Comparison of ENCODE assay signal across 1 cellular context in the genomic region with DNA sequence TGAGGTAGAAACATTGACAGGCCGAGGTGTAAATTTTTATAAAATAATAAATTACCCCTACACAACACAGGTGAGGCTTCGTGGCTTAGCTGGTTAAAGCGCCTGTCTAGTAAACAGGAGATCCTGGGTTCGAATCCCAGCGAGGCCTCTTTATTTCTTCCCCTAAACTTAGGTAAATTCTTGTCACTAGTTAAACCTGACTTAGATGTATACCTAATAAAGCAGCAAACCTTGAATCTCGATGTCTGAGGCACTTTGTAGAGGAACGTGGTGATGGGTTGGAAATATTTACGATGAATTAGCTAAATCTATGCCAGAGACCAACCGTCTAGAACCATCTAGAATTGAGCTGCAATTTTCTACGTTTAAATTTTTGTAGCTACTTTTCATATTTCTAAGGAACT.
TF ChIP-seq lines count a peak whose summit lies in the region.

No MANE protein-coding gene starts in this region.

TF ChIP-seq in WTC11, 78 proteins besides CTCF, POLR2A, EP300 and RAD21 (continued from another document):
- TF ChIP-seq, protein P1, sequence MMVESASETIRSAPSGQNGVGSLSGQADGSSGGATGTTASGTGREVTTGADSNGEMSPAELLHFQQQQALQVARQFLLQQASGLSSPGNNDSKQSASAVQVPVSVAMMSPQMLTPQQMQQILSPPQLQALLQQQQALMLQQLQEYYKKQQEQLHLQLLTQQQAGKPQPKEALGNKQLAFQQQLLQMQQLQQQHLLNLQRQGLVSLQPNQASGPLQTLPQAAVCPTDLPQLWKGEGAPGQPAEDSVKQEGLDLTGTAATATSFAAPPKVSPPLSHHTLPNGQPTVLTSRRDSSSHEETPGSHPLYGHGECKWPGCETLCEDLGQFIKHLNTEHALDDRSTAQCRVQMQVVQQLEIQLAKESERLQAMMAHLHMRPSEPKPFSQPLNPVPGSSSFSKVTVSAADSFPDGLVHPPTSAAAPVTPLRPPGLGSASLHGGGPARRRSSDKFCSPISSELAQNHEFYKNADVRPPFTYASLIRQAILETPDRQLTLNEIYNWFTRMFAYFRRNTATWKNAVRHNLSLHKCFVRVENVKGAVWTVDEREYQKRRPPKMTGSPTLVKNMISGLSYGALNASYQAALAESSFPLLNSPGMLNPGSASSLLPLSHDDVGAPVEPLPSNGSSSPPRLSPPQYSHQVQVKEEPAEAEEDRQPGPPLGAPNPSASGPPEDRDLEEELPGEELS (CRISPR knock-in tag; IDR thresholded peaks at IDR 0.05) = no peak
